19 cellular contexts compared by ENCODE assay signal in genomic region chr17:63545302-63545928, GRCh38. TPM values are rescaled to one million over a fixed set of nuclear protein-coding genes. Genes with fewer than 3 reads are reported as not detected.
A peak's percentile ranks its signal among the peaks of the same experiment; 100 is the strongest.
DNase-seq lines count a peak whose midpoint lies in the region; ATAC-seq and TF ChIP-seq lines count a peak whose summit lies in the region.
"Had no signal": no experiment of that assay in that cellular context is flagged by ENCODE, and none has a peak within 500 bp of the region (broad histone marks: within the 10 kb centered on the region; RNA-seq: fewer than 3 reads in every experiment).

No MANE protein-coding gene starts in this region.

- no peak overlapping the region for H2AFZ ChIP-seq in osteoblast (ENCODE audit: low read length)

- H3K27ac Mint-ChIP-seq in type B pancreatic cell, result no peak overlapping the region

- H3K4me3 ChIP-seq in osteoblast (ENCODE audit: insufficient read depth, low read length), result no peak overlapping the region

- H3K36me3 Mint-ChIP-seq in type B pancreatic cell, result no peaks in the 10 kb centered on the region
- H3K36me3 Mint-ChIP-seq: CD4-positive, CD25-positive, alpha-beta regulatory T cell had no signal

- peaks cover 1% of the 10 kb centered on the region for H3K79me2 ChIP-seq in osteoblast (ENCODE audit: insufficient read depth, low read length)

- no peak overlapping the region for H3K4me3 Mint-ChIP-seq in type B pancreatic cell
- H3K4me3 Mint-ChIP-seq: CD4-positive, CD25-positive, alpha-beta regulatory T cell had no signal

- no peaks in the 10 kb centered on the region for H3K4me1 Mint-ChIP-seq in type B pancreatic cell (ENCODE audit: unreplicated experiment)

- no peaks in the 10 kb centered on the region for H3K27me3 ChIP-seq in osteoblast (ENCODE audit: insufficient read depth, low read length)

- no peak overlapping the region for H3K27ac ChIP-seq in osteoblast (ENCODE audit: low read depth, low read length)
- H3K27ac ChIP-seq: 22Rv1 had no signal

- H3K4me1 ChIP-seq in osteoblast (ENCODE audit: insufficient read depth, low read length), result peaks cover 8% of the 10 kb centered on the region

- H3K36me3 ChIP-seq in osteoblast (ENCODE audit: insufficient read depth, low read length), result no peaks in the 10 kb centered on the region

- H4K20me1 ChIP-seq in osteoblast (ENCODE audit: insufficient read depth, low read length), result no peaks in the 10 kb centered on the region

- no peaks in the 10 kb centered on the region for H3K9me3 Mint-ChIP-seq in type B pancreatic cell
- H3K9me3 Mint-ChIP-seq: CD4-positive, CD25-positive, alpha-beta regulatory T cell had no signal

- no peaks in the 10 kb centered on the region for H3K9me3 ChIP-seq in osteoblast (ENCODE audit: low read depth, low read length)

- H3K4me2 ChIP-seq in osteoblast (ENCODE audit: insufficient read depth, low read length), result no peak overlapping the region

- peaks cover 3% of the 10 kb centered on the region for H3K27me3 Mint-ChIP-seq in type B pancreatic cell

- ATAC-seq in GM21825 (IDR thresholded peaks at IDR 0.05; ENCODE audit: unreplicated experiment), result no peak

- DNase-seq in DMS 273 (lab: John Stamatoyannopoulos, UW; ENCODE audit: unreplicated experiment) (peak; percentile 58), DMS 273 treated with DMSO at 0.1 percent for 48 hours (lab: John Stamatoyannopoulos, UW) (no peak), NCI-H69 (lab: John Stamatoyannopoulos, UW) (peak; percentile 36), ecto neural progenitor cell (ENCODE audit: low spot score) (peak; percentile 48), osteoblast (ENCODE audit: insufficient read length, low spot score, missing footprints) (peak; percentile 15), type B pancreatic cell (ENCODE audit: extremely low spot score, unreplicated experiment) (no peak)
- no peak for DNase-seq in activated effector memory CD4-positive, alpha-beta T cell treated with Interleukin-2 at 50 U/mL for 16 hours
- DNase-seq: Calu3; CD4-positive, CD25-positive, alpha-beta regulatory T cell; MM.1S; NCI-H1105 treated with DMSO at 0.1 percent for 48 hours; NCI-H187 treated with DMSO at 0.1 percent for 48 hours; NCI-H2171; NCI-H82; SIG-M5 had no signal

- no peak for TF ChIP-seq CTCF in osteoblast (IDR thresholded peaks at IDR 0.05; ENCODE audit: extremely low read depth, low read depth, low read length)
- no peak for TF ChIP-seq CTCF in type B pancreatic cell (conservative IDR thresholded peaks at IDR 0.05)

RNA-seq across cellular contexts. Expression of gene DCAF7, which starts 4.9 kb away (rescaled TPM):
- total RNA-seq in osteoblast (23.3 and 24.6 TPM in 2 replicates), type B pancreatic cell (ENCODE audit: low replicate concordance) (94.7 and 123 TPM in 2 replicates)

RNA-seq across cellular contexts. Expression of gene KCNH6, which starts 22.3 kb away (rescaled TPM):
- total RNA-seq in osteoblast (not detected in 2 replicates), type B pancreatic cell (ENCODE audit: low replicate concordance) (4.4 and 9.0 TPM in 2 replicates)
- total RNA-seq: Calu3; CD4-positive, CD25-positive, alpha-beta regulatory T cell; Daoy; NCI-H460 had no signal

RNA-seq across cellular contexts. Expression of gene TACO1, which starts 55.3 kb away (rescaled TPM):
- total RNA-seq in osteoblast (19.7 and 21.0 TPM in 2 replicates), type B pancreatic cell (ENCODE audit: low replicate concordance) (22.3 and 24.4 TPM in 2 replicates)

Comparison
In these comparisons a context has a peak if more than half of its experiments do, and no peak if none do; other contexts are left out.
1. DNase-seq: peak in DMS 273 (single experiment), NCI-H69 (single experiment), ecto neural progenitor cell (single experiment) and osteoblast (single experiment); none in DMS 273 treated with DMSO at 0.1 percent for 48 hours (single experiment), activated effector memory CD4-positive, alpha-beta T cell treated with Interleukin-2 at 50 U/mL for 16 hours (single experiment) and type B pancreatic cell (single experiment).